Comparison of ENCODE assay signal across 11 cellular contexts in the genomic region with DNA sequence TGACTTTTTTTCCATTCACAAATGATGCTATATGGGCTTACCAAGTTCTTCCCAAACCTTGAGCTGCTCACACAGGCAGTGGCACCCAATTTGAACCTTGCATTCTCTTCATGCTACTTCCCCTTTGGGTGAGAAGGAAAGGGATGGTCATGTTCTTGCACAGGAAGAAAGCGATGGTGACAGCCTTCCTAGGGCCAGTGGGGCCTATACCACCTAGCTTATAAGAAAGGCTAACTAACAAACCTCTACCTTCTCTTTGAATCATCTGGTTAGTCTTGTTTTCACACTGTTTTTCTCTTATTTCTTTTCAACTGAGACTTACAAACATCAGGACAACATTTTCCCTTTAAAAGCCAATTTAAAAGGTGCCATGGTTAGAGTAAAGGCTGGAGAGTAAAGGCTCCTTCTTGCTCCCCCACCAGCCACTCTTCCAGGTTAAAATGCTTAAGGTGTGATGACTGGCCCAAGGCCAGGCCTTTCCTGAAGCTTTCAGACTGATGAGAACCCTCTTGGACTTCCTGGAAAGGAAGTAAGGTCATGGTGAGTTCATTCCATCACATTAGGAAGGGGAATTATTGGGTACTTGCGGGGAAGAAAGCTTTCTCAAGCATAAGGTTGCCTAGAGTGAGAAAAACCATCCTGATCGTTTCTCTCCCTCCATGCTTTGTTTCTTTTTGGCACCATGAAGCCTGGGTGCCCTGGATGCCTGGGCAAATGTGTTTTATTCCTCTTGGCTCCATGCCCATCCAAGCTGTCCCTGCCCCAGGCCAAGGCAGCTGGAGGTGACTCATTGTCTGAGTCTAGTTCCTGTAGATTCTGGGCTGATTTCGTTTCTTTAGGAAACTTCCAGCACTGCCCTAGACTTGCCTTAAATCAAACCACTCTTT. TPM values are rescaled to one million over a fixed set of nuclear protein-coding genes. Genes with fewer than 3 reads are reported as not detected.
DNase-seq lines count a peak whose midpoint lies in the region; ATAC-seq and TF ChIP-seq lines count a peak whose summit lies in the region.
"Had no signal": no experiment of that assay in that cellular context is flagged by ENCODE, and none has a peak within 500 bp of the region (broad histone marks: within the 10 kb centered on the region; RNA-seq: fewer than 3 reads in every experiment).

No MANE protein-coding gene starts in this region.

- H3K27ac Mint-ChIP-seq in CD8-positive, alpha-beta T cell = no peak overlapping the region
- H3K27ac Mint-ChIP-seq: stimulated activated naive B cell treated with anti-CD40 and anti-IgM and Interleukin-4, amounts not matched to agents 10 μg/mL and 1 μg/mL and 100 μg/mL, for 72 hours had no signal

- DNase-seq in COLO829 (ENCODE audit: low spot score) (peak; percentile 91), NCI-H2196 treated with DMSO at 0.1 percent for 48 hours (lab: John Stamatoyannopoulos, UW; ENCODE audit: unreplicated experiment) (peak; percentile 6), epidermal melanocyte (ENCODE audit: insufficient read length, low spot score) (peak; percentile 60), myocyte (ENCODE audit: low read depth) (peak; percentile 87), NCI-H82 (lab: John Stamatoyannopoulos, UW) (no peak)
- no peak for DNase-seq in CD8-positive, alpha-beta T cell
- DNase-seq: activated effector memory CD4-positive, alpha-beta T cell treated with anti-CD3 and anti-CD28 coated beads, Interleukin-2, amount 50 U/mL, for 16 hours; stimulated activated naive B cell treated with anti-CD40 and anti-IgM and Interleukin-4, amounts not matched to agents 10 μg/mL and 1 μg/mL and 100 μg/mL, for 72 hours had no signal

- H3K4me1 ChIP-seq in CD8-positive, alpha-beta T cell (ENCODE audit: insufficient read depth, low read length) = no peaks in the 10 kb centered on the region

- POLR2A ChIA-PET in CD8-positive, alpha-beta T cell (lab: Charles Lee) = no interaction called here

- H3K36me3 Mint-ChIP-seq in CD8-positive, alpha-beta T cell = no peaks in the 10 kb centered on the region
- H3K36me3 Mint-ChIP-seq: stimulated activated naive B cell treated with anti-CD40 and anti-IgM and Interleukin-4, amounts not matched to agents 10 μg/mL and 1 μg/mL and 100 μg/mL, for 72 hours had no signal

- no peaks in the 10 kb centered on the region for H3K4me1 Mint-ChIP-seq in CD8-positive, alpha-beta T cell (ENCODE audit: low read depth)

- TF ChIP-seq CTCF in CD8-positive, alpha-beta T cell (IDR thresholded peaks at IDR 0.05) = no peak

- no peaks in the 10 kb centered on the region for H3K27me3 Mint-ChIP-seq in CD8-positive, alpha-beta T cell (ENCODE audit: low read depth)

- CTCF ChIA-PET in CD8-positive, alpha-beta T cell (lab: Charles Lee) = interaction anchor here (0.8 to 3.1 kb wide), 5 partner anchors 10 to 753 kb away, joined by 3 to 16 read pairs (median 4); no protein-coding TSS in a partner anchor

- intact Hi-C loops in CD8-positive, alpha-beta T cell (cut with DNase I, micrococcal nuclease) = no loop called here

- H3K27ac ChIP-seq in CD8-positive, alpha-beta T cell (ENCODE audit: low read depth, low read length) = no peak overlapping the region

- no peak overlapping the region for H3K4me3 ChIP-seq in CD8-positive, alpha-beta T cell (ENCODE audit: low read depth, low read length)

- no peaks in the 10 kb centered on the region for H3K9me3 ChIP-seq in CD8-positive, alpha-beta T cell (ENCODE audit: low read length)

- ATAC-seq in GM19397 (IDR thresholded peaks at IDR 0.05; ENCODE audit: unreplicated experiment) (no peak), HG03354 (IDR thresholded peaks at IDR 0.05; ENCODE audit: poor library complexity, severe bottlenecking, unreplicated experiment) (no peak)
- ATAC-seq in CD8-positive, alpha-beta T cell = no peak
- ATAC-seq: stimulated activated naive B cell treated with anti-CD40 and anti-IgM and Interleukin-4, amounts not matched to agents 10 μg/mL and 1 μg/mL and 100 μg/mL, for 72 hours had no signal

- H3K9me3 Mint-ChIP-seq in CD8-positive, alpha-beta T cell = no peaks in the 10 kb centered on the region
- H3K9me3 Mint-ChIP-seq: stimulated activated naive B cell treated with anti-CD40 and anti-IgM and Interleukin-4, amounts not matched to agents 10 μg/mL and 1 μg/mL and 100 μg/mL, for 72 hours had no signal

- H3K4me3 Mint-ChIP-seq in CD8-positive, alpha-beta T cell = no peak overlapping the region
- H3K4me3 Mint-ChIP-seq: stimulated activated naive B cell treated with anti-CD40 and anti-IgM and Interleukin-4, amounts not matched to agents 10 μg/mL and 1 μg/mL and 100 μg/mL, for 72 hours had no signal

- H3K27me3 ChIP-seq in CD8-positive, alpha-beta T cell (ENCODE audit: insufficient read depth, low read length) = no peaks in the 10 kb centered on the region

- no peaks in the 10 kb centered on the region for H3K36me3 ChIP-seq in CD8-positive, alpha-beta T cell (ENCODE audit: insufficient read depth, low read length)

RNA-seq across cellular contexts. Expression of a gene that starts 41.4 kb away (rescaled TPM):
- 145 and 152 TPM in 2 replicates for total RNA-seq in myocyte
- polyA plus RNA-seq in myocyte (2012) = 13.8 TPM
- total RNA-seq in CD8-positive, alpha-beta T cell = not detected
- total RNA-seq: mononuclear cell had no signal

Comparison
In these comparisons a context has a peak if more than half of its experiments do, and no peak if none do; other contexts are left out.
1. DNase-seq: peak in COLO829 (single experiment), NCI-H2196 treated with DMSO at 0.1 percent for 48 hours (single experiment), epidermal melanocyte (single experiment) and myocyte (single experiment); none in NCI-H82 (single experiment) and CD8-positive, alpha-beta T cell (0 of 7).
2. RNA of a gene that starts 41.4 kb away (total RNA-seq): 145 to 152 TPM in myocyte; not detected in CD8-positive, alpha-beta T cell; every median in the first group is over 100 times any median in the second.